ENCODE assay signal across 8 cellular contexts in the genomic region with DNA sequence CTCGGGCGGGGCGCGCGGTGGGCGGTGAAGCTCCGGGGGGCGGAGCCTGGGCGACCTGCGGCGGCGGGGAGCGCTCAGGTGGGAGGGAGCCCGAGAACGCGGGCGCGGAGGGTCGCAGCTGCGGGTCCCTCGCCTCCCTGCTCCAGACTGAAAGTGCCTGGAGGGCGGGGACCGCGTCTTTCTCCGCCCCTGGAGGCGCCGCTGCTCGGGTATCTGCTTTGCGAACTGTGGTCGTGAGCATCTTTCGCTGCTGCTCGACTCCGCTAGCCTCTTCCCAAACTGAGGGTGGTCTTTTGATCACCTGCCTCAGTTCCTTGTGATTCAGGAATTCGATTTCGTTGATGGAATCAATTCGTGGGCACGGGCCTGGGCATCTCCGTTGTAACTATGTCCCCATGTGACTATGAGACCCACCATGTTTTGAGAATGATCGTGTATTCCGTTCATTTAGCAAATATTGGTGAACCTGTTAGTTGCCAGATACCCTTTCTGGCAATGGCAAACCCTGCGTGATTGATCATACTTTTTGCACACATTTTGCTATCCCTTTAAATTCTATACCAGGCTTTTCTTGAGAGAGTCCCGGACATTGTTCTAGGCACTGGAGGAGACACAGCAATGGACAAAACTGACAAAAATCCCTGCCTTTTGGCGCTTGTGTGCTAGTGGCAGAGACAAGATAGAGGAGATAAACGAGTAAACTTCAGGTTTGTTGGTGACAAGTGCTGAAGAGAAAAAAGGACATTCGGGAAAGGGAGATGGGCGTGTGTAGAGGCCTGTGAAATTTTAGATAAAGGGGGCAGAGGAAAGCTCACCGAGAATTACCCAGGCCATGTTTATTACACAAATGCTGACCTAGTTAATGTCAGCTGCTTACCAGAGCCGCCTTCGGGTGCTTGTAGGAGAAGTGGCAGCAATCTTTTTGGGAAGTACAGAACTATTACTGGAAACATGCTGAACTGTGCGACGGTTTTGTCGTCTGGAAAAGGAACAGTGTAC. TPM values are rescaled to one million over a fixed set of nuclear protein-coding genes. Genes with fewer than 3 reads are reported as not detected.
DNase-seq lines count a peak whose midpoint lies in the region; ATAC-seq, FAIRE-seq and TF ChIP-seq lines count a peak whose summit lies in the region.

No MANE protein-coding gene starts in this region.

- H3K4me1 ChIP-seq in endothelial cell of umbilical vein (ENCODE audit: control insufficient read depth, extremely low read depth, insufficient read depth, low read length): peaks cover 19% of the 10 kb centered on the region
- peaks cover 56% of the 10 kb centered on the region for H3K4me1 ChIP-seq in mononuclear cell (ENCODE audit: insufficient read depth, low read length)

- peaks cover 59% of the 10 kb centered on the region for H3K79me2 ChIP-seq in endothelial cell of umbilical vein (ENCODE audit: control insufficient read depth, insufficient read depth, low read length)

- no peak for TF ChIP-seq CTCF in endothelial cell of umbilical vein (IDR thresholded peaks at IDR 0.05; ENCODE audit: extremely low read depth in 1 of 2, insufficient read depth in 1 of 2, low read depth in 1 of 2, low read length in 2 of 2)

- no peak for TF ChIP-seq POLR2A in endothelial cell of umbilical vein (IDR thresholded peaks at IDR 0.05; ENCODE audit: low read depth, low read length)

- H2AFZ ChIP-seq in endothelial cell of umbilical vein (ENCODE audit: low read depth, low read length): peak overlapping the region; percentile 77

- peak overlapping the region; percentile 97 for H3K27ac Mint-ChIP-seq in activated CD8-positive, alpha-beta memory T cell treated with anti-CD3 and anti-CD28 coated beads, Interleukin-2, amount 10 ng/mL, durations not matched to agents 7 days and 5 days

- dilution Hi-C loops in endothelial cell of umbilical vein (cut with MboI; ENCODE audit: extremely low pct_ligation_motif_present, low sequenced_read_pairs): no loop called here

- no peaks in the 10 kb centered on the region for H4K20me1 ChIP-seq in endothelial cell of umbilical vein (replicated peaks; ENCODE audit: control insufficient read depth, extremely low read depth, insufficient read depth, low read length)

- no peaks in the 10 kb centered on the region for H3K9me3 Mint-ChIP-seq in activated CD8-positive, alpha-beta memory T cell treated with anti-CD3 and anti-CD28 coated beads, Interleukin-2, amount 10 ng/mL, durations not matched to agents 7 days and 5 days (ENCODE audit: low read depth)

- DNase-seq in AML-193 (lab: John Stamatoyannopoulos, UW) (peak; percentile 53 to 62), NCI-H748 (lab: John Stamatoyannopoulos, UW; ENCODE audit: unreplicated experiment) (peak; percentile 85), endothelial cell of umbilical vein (ENCODE audit: low read depth, low spot score) (peak; percentile 53)
- DNase-seq in activated CD8-positive, alpha-beta memory T cell treated with anti-CD3 and anti-CD28 coated beads, Interleukin-2, amount 10 ng/mL, durations not matched to agents 7 days and 5 days: peak; percentile 83
- peak; percentile 73 for DNase-seq in stimulated activated CD8-positive, alpha-beta memory T cell treated with anti-CD3 and anti-CD28 coated beads, Interleukin-4, amount 100 ng/mL, for 24 hours (ENCODE audit: low read depth)

- peak overlapping the region; percentile 61 for H3K4me2 ChIP-seq in endothelial cell of umbilical vein (ENCODE audit: insufficient read depth, low read length)

- no peaks in the 10 kb centered on the region for H3K9me3 ChIP-seq in endothelial cell of umbilical vein (replicated peaks; ENCODE audit: control insufficient read depth, insufficient read depth, low read length)
- H3K9me3 ChIP-seq in mononuclear cell (ENCODE audit: low read depth, low read length): no peaks in the 10 kb centered on the region

- intact Hi-C loops in endothelial cell of umbilical vein (cut with micrococcal nuclease): loop anchor here (1.0 to 5.0 kb wide), 4 partner anchors 37 to 394 kb away; partner anchors contain the start of genes NME1, NME2 and TOB1

- POLR2A ChIA-PET in endothelial cell of umbilical vein (lab: Charles Lee): interaction anchor here (1.0 kb wide), 1 partner anchor 46 kb away, joined by 3 read pairs; no protein-coding TSS in a partner anchor

- H3K27me3 Mint-ChIP-seq in activated CD8-positive, alpha-beta memory T cell treated with anti-CD3 and anti-CD28 coated beads, Interleukin-2, amount 10 ng/mL, durations not matched to agents 7 days and 5 days: no peaks in the 10 kb centered on the region

- TSS peak; percentile 25 for BruUV-seq in endothelial cell of umbilical vein (replicated peaks; lab: Mats Ljungman, UMichigan)

- CTCF ChIA-PET in activated CD8-positive, alpha-beta memory T cell treated with anti-CD3 and anti-CD28 coated beads, Interleukin-2, amount 10 ng/mL, durations not matched to agents 7 days and 5 days (lab: Charles Lee): interaction anchor here (1.0 kb wide), 1 partner anchor 10 kb away, joined by 3 read pairs; no protein-coding TSS in a partner anchor
- CTCF ChIA-PET in endothelial cell of umbilical vein (lab: Charles Lee): interaction anchor here (1.0 to 1.5 kb wide), 2 partner anchors 12 to 95 kb away, joined by 3 read pairs; partner anchors contain the start of gene NME2

- H3K9me1 ChIP-seq in endothelial cell of umbilical vein (replicated peaks; ENCODE audit: control insufficient read depth, extremely low read depth, insufficient read depth, low read length): no peaks in the 10 kb centered on the region

- H3K36me3 Mint-ChIP-seq in activated CD8-positive, alpha-beta memory T cell treated with anti-CD3 and anti-CD28 coated beads, Interleukin-2, amount 10 ng/mL, durations not matched to agents 7 days and 5 days: peaks cover 24% of the 10 kb centered on the region

- peak overlapping the region; percentile 77 for H3K4me3 Mint-ChIP-seq in activated CD8-positive, alpha-beta memory T cell treated with anti-CD3 and anti-CD28 coated beads, Interleukin-2, amount 10 ng/mL, durations not matched to agents 7 days and 5 days

- H3K4me3 ChIP-seq in endothelial cell of umbilical vein (replicated peaks in 1 of 3; ENCODE audit: insufficient read depth in 1 of 3, low read depth in 1 of 3, low read length in 3 of 3): peak overlapping the region; percentile 7 to 99 (median 70)
- H3K4me3 ChIP-seq in mononuclear cell (ENCODE audit: low read length): peak overlapping the region; percentile 90

- peaks cover 55% of the 10 kb centered on the region for H3K4me1 Mint-ChIP-seq in activated CD8-positive, alpha-beta memory T cell treated with anti-CD3 and anti-CD28 coated beads, Interleukin-2, amount 10 ng/mL, durations not matched to agents 7 days and 5 days

- no peaks in the 10 kb centered on the region for H3K27me3 ChIP-seq in endothelial cell of umbilical vein (ENCODE audit: control insufficient read depth in 2 of 2, insufficient read depth in 2 of 2, low read length in 2 of 2)
- H3K27me3 ChIP-seq in mononuclear cell (ENCODE audit: insufficient read depth, low read length): no peaks in the 10 kb centered on the region

- H3K36me3 ChIP-seq in endothelial cell of umbilical vein (ENCODE audit: control insufficient read depth in 2 of 2, extremely low read depth in 1 of 2, insufficient read depth in 2 of 2, low read length in 2 of 2): no peaks in the 10 kb centered on the region

- peak; percentile 57 for FAIRE-seq in endothelial cell of umbilical vein (lab: Jason Lieb, UNC)

- peak overlapping the region; percentile 99 for H3K27ac ChIP-seq in endothelial cell of umbilical vein (ENCODE audit: insufficient read depth, low read depth, low read length)

- peak overlapping the region; percentile 100 for H3K9ac ChIP-seq in endothelial cell of umbilical vein (replicated peaks; ENCODE audit: extremely low read depth, insufficient read depth, low read length)

- ATAC-seq in GM19023 (IDR thresholded peaks at IDR 0.05; ENCODE audit: unreplicated experiment): peak; percentile 68
- ATAC-seq in HG03159 (IDR thresholded peaks at IDR 0.05; ENCODE audit: unreplicated experiment): peak; percentile 60
- peak; percentile 69 for ATAC-seq in activated CD8-positive, alpha-beta memory T cell treated with anti-CD3 and anti-CD28 coated beads, Interleukin-2, amount 10 ng/mL, durations not matched to agents 7 days and 5 days

TF ChIP-seq in endothelial cell of umbilical vein, 7 proteins besides CTCF, POLR2A, EP300 and RAD21 (continues in another document):
- no peak for TF ChIP-seq EZH2 (IDR thresholded peaks at IDR 0.05; ENCODE audit: borderline replicate concordance, low read depth, low read length, severe bottlenecking)
- no peak for TF ChIP-seq GATA2 (IDR thresholded peaks at IDR 0.05; ENCODE audit: insufficient read depth, insufficient read length, low read depth, low read length)
- no peak for TF ChIP-seq JUN (IDR thresholded peaks at IDR 0.05; ENCODE audit: borderline replicate concordance, insufficient read depth, insufficient read length, low read depth)
- TF ChIP-seq MYC (IDR thresholded peaks at IDR 0.05; ENCODE audit: low read depth, low read length): no peak

RNA-seq across cellular contexts. Expression of gene UTP18, which starts 0.9 kb away (rescaled TPM):
- 10 to 100 TPM; 46.8 to 59.8 TPM for total RNA-seq in activated CD8-positive, alpha-beta memory T cell treated with anti-CD3 and anti-CD28 coated beads, Interleukin-2, amount 10 ng/mL, durations not matched to agents 7 days and 5 days
- 29.3 and 32.2 TPM in 2 replicates for total RNA-seq in endothelial cell of umbilical vein
- 5.7 and 9.1 TPM in 2 replicates for polyA plus RNA-seq in endothelial cell of umbilical vein
- polyA plus RNA-seq in endothelial cell of umbilical vein (2011; cell fraction: cytosol; rRNA removed): 12.9 and 14.1 TPM in 2 replicates
- 15.6 and 19.7 TPM in 2 replicates for polyA plus RNA-seq in endothelial cell of umbilical vein (2011; cell fraction: nucleus; rRNA removed)
- 33.1 and 43.0 TPM in 2 replicates for polyA plus RNA-seq in endothelial cell of umbilical vein (2012)
- polyA minus RNA-seq in endothelial cell of umbilical vein: 6.1 and 8.0 TPM in 2 replicates
- polyA minus RNA-seq in endothelial cell of umbilical vein (2011; cell fraction: cytosol; rRNA and poly(A)+ RNA removed): 11.9 TPM
- 7.0 and 8.7 TPM in 2 replicates for polyA minus RNA-seq in endothelial cell of umbilical vein (2011; cell fraction: nucleus; rRNA and poly(A)+ RNA removed)
- 57.6 TPM for total RNA-seq in mononuclear cell

RNA-seq across cellular contexts. Expression of gene MBTD1, which starts 1.4 kb away (rescaled TPM):
- total RNA-seq in activated CD8-positive, alpha-beta memory T cell treated with anti-CD3 and anti-CD28 coated beads, Interleukin-2, amount 10 ng/mL, durations not matched to agents 7 days and 5 days: 10 to 100 TPM; 10.4 to 11.0 TPM
- total RNA-seq in endothelial cell of umbilical vein (10.9 and 14.0 TPM in 2 replicates), mononuclear cell (35.5 TPM)
- polyA plus RNA-seq in endothelial cell of umbilical vein: 3.5 and 4.8 TPM in 2 replicates
- polyA plus RNA-seq in endothelial cell of umbilical vein (2011; cell fraction: cytosol; rRNA removed): 3.5 and 4.0 TPM in 2 replicates
- polyA plus RNA-seq in endothelial cell of umbilical vein (2011; cell fraction: nucleus; rRNA removed): 16.1 and 20.8 TPM in 2 replicates
- 6.6 and 7.2 TPM in 2 replicates for polyA plus RNA-seq in endothelial cell of umbilical vein (2012)
- 12.6 and 15.8 TPM in 2 replicates for polyA minus RNA-seq in endothelial cell of umbilical vein
- 4.2 TPM for polyA minus RNA-seq in endothelial cell of umbilical vein (2011; cell fraction: cytosol; rRNA and poly(A)+ RNA removed)
- 26.8 and 43.3 TPM in 2 replicates for polyA minus RNA-seq in endothelial cell of umbilical vein (2011; cell fraction: nucleus; rRNA and poly(A)+ RNA removed)

Comparison
In these comparisons a context has a peak if more than half of its experiments do, and no peak if none do; other contexts are left out.
1. Peak in every context shown above with its lines: DNase-seq, ATAC-seq, H3K4me3 ChIP-seq and H3K27ac ChIP-seq.